In the genomic region with DNA sequence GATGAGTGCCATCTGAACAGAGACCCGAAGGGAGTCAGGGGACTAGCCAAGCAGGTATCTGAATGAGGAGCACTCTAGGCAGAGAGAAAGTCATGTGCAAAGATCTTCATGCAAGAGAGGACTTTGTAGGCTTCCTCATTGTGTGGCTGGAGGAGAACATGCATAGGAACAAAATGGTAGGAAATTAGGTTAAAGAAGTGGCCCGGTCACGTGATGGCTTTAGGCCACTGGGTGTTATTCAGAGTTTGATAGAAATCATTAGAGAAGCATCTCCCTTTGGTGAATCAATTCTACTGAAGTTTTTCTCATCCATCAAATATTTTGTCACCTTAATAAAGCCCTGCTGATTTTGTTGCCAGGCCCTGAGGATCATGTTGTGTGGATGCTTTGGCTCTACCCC, we compare ENCODE assay signal across 2 cellular contexts.
TF ChIP-seq lines count a peak whose summit lies in the region.

No MANE protein-coding gene starts in this region.

TF ChIP-seq in HepG2, 621 proteins besides CTCF, POLR2A, EP300 and RAD21:
- peak; percentile 54; the same call in 1 of the 2 replicates for TF ChIP-seq RAD51 (IDR thresholded peaks at IDR 0.05; ENCODE audit: borderline replicate concordance)
- TF ChIP-seq KDM2A (CRISPR knock-in tag; IDR thresholded peaks at IDR 0.05; ENCODE audit: borderline replicate concordance, low read depth) = no peak

TF ChIP-seq in K562, 482 proteins besides CTCF, POLR2A, EP300 and RAD21:
- TF ChIP-seq ZKSCAN3 (CRISPR knock-in tag; IDR thresholded peaks at IDR 0.05) (no peak), KLF1 (tag; IDR thresholded peaks at IDR 0.05) (no peak), POLR2AphosphoS5 (IDR thresholded peaks at IDR 0.05; ENCODE audit: control insufficient read depth, insufficient read depth, low read depth, low read length) (no peak), CHD2 (IDR thresholded peaks at IDR 0.05; ENCODE audit: low read depth, low read length) (no peak), FOS (IDR thresholded peaks at IDR 0.05; ENCODE audit: extremely low read depth, insufficient read length) (no peak), ETS2 (tag; IDR thresholded peaks at IDR 0.05; ENCODE audit: borderline replicate concordance, poor library complexity, severe bottlenecking) (no peak), XRCC4 (IDR thresholded peaks at IDR 0.05; ENCODE audit: extremely low read depth, insufficient read depth, insufficient read length) (no peak), RAD51 (IDR thresholded peaks at IDR 0.05; ENCODE audit: borderline replicate concordance, low read depth) (peak; percentile 29; the same call in 1 of the 2 replicates), ARID1B (IDR thresholded peaks at IDR 0.05) (no peak)
- TF ChIP-seq, protein P1, sequence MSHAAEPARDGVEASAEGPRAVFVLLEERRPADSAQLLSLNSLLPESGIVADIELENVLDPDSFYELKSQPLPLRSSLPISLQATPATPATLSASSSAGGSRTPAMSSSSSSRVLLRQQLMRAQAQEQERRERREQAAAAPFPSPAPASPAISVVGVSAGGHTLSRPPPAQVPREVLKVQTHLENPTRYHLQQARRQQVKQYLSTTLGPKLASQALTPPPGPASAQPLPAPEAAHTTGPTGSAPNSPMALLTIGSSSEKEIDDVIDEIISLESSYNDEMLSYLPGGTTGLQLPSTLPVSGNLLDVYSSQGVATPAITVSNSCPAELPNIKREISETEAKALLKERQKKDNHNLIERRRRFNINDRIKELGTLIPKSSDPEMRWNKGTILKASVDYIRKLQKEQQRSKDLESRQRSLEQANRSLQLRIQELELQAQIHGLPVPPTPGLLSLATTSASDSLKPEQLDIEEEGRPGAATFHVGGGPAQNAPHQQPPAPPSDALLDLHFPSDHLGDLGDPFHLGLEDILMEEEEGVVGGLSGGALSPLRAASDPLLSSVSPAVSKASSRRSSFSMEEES (CRISPR knock-in tag; IDR thresholded peaks at IDR 0.05) = peak; percentile 80
- TF ChIP-seq, protein P2, sequence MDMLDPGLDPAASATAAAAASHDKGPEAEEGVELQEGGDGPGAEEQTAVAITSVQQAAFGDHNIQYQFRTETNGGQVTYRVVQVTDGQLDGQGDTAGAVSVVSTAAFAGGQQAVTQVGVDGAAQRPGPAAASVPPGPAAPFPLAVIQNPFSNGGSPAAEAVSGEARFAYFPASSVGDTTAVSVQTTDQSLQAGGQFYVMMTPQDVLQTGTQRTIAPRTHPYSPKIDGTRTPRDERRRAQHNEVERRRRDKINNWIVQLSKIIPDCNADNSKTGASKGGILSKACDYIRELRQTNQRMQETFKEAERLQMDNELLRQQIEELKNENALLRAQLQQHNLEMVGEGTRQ (CRISPR knock-in tag; IDR thresholded peaks at IDR 0.05) = peak; percentile 17; the same call in 1 of the 2 replicates
- TF ChIP-seq, protein P3, sequence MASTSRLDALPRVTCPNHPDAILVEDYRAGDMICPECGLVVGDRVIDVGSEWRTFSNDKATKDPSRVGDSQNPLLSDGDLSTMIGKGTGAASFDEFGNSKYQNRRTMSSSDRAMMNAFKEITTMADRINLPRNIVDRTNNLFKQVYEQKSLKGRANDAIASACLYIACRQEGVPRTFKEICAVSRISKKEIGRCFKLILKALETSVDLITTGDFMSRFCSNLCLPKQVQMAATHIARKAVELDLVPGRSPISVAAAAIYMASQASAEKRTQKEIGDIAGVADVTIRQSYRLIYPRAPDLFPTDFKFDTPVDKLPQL (IDR thresholded peaks at IDR 0.05; ENCODE audit: extremely low read depth, insufficient read length) = no peak
